Comparison of ENCODE assay signal across 9 cellular contexts in genomic region chr2:112881217-112882000, GRCh38. TPM values are rescaled to one million over a fixed set of nuclear protein-coding genes. Genes with fewer than 3 reads are reported as not detected.
DNase-seq lines count a peak whose midpoint lies in the region; ATAC-seq and TF ChIP-seq lines count a peak whose summit lies in the region.
"Had no signal": no experiment of that assay in that cellular context is flagged by ENCODE, and none has a peak within 500 bp of the region (broad histone marks: within the 10 kb centered on the region; RNA-seq: fewer than 3 reads in every experiment).

No MANE protein-coding gene starts in this region.

- peak; percentile 61 for ATAC-seq in GM18517 (IDR thresholded peaks at IDR 0.05; ENCODE audit: unreplicated experiment)
- ATAC-seq in HG03060 (IDR thresholded peaks at IDR 0.05; ENCODE audit: low read depth, unreplicated experiment), result peak; percentile 65

- H3K4me3 Mint-ChIP-seq in stimulated activated naive CD8-positive, alpha-beta T cell treated with anti-CD3 and anti-CD28 coated beads, Interleukin-15, Interleukin-2, amounts not matched to agents 100 ng/mL and 50 ng/mL, for 24 hours, result no peak overlapping the region

- H3K4me1 ChIP-seq in SJSA1 (replicated peaks), result peaks cover 55% of the 10 kb centered on the region

- H3K4me3 ChIP-seq in AG10803 (ENCODE audit: low read length) (no peak overlapping the region), SJSA1 (no peak overlapping the region)

- no peaks in the 10 kb centered on the region for H3K36me3 Mint-ChIP-seq in stimulated activated naive CD8-positive, alpha-beta T cell treated with anti-CD3 and anti-CD28 coated beads, Interleukin-15, Interleukin-2, amounts not matched to agents 100 ng/mL and 50 ng/mL, for 24 hours (ENCODE audit: low read depth)
- H3K36me3 Mint-ChIP-seq: IgD-negative memory B cell had no signal

- H3K36me3 ChIP-seq in SJSA1, result no peaks in the 10 kb centered on the region

- peak; percentile 84 for DNase-seq in AG10803 (ENCODE audit: low read depth)
- DNase-seq in SJSA1 (ENCODE audit: low read depth in 1 of 2, low spot score in 2 of 2), result peak; percentile 85 to 89
- DNase-seq in foreskin melanocyte, result peak; percentile 90
- DNase-seq in NCI-H1417 (lab: John Stamatoyannopoulos, UW), result no peak
- no peak for DNase-seq in NAMALWA (ENCODE audit: low spot score)

- peaks cover 32% of the 10 kb centered on the region for H3K4me1 Mint-ChIP-seq in stimulated activated naive CD8-positive, alpha-beta T cell treated with anti-CD3 and anti-CD28 coated beads, Interleukin-15, Interleukin-2, amounts not matched to agents 100 ng/mL and 50 ng/mL, for 24 hours (ENCODE audit: low read depth)

- H3K27ac ChIP-seq in SJSA1, result peak overlapping the region; percentile 72

- H3K27me3 Mint-ChIP-seq in stimulated activated naive CD8-positive, alpha-beta T cell treated with anti-CD3 and anti-CD28 coated beads, Interleukin-15, Interleukin-2, amounts not matched to agents 100 ng/mL and 50 ng/mL, for 24 hours, result no peaks in the 10 kb centered on the region
- H3K27me3 Mint-ChIP-seq: IgD-negative memory B cell had no signal

- no peak for TF ChIP-seq CTCF in AG10803 (conservative IDR thresholded peaks at IDR 0.05; ENCODE audit: low read length)

- peak overlapping the region; percentile 67 for H3K27ac Mint-ChIP-seq in stimulated activated naive CD8-positive, alpha-beta T cell treated with anti-CD3 and anti-CD28 coated beads, Interleukin-15, Interleukin-2, amounts not matched to agents 100 ng/mL and 50 ng/mL, for 24 hours

- no peaks in the 10 kb centered on the region for H3K9me3 Mint-ChIP-seq in stimulated activated naive CD8-positive, alpha-beta T cell treated with anti-CD3 and anti-CD28 coated beads, Interleukin-15, Interleukin-2, amounts not matched to agents 100 ng/mL and 50 ng/mL, for 24 hours
- H3K9me3 Mint-ChIP-seq: IgD-negative memory B cell had no signal

- H3K27me3 ChIP-seq in SJSA1 (replicated peaks), result no peaks in the 10 kb centered on the region

- H3K9me3 ChIP-seq in SJSA1 (replicated peaks), result no peaks in the 10 kb centered on the region

RNA-seq across cellular contexts. Expression of gene IL37, which starts 29.6 kb away (rescaled TPM):
- not detected in 2 replicates for total RNA-seq in SJSA1 (2014; rRNA removed; shearing (Covaris generic))

RNA-seq across cellular contexts. Expression of gene IL1B, which starts 44.8 kb away (rescaled TPM):
- 4.2 and 4.3 TPM in 2 replicates for total RNA-seq in SJSA1 (2014; rRNA removed; shearing (Covaris generic))

Comparison
In these comparisons a context has a peak if more than half of its experiments do, and no peak if none do; other contexts are left out.
1. DNase-seq: peak in AG10803 (single experiment), SJSA1 (2 of 2) and foreskin melanocyte (single experiment); none in NCI-H1417 (0 of 3) and NAMALWA (single experiment).